In the genomic region with DNA sequence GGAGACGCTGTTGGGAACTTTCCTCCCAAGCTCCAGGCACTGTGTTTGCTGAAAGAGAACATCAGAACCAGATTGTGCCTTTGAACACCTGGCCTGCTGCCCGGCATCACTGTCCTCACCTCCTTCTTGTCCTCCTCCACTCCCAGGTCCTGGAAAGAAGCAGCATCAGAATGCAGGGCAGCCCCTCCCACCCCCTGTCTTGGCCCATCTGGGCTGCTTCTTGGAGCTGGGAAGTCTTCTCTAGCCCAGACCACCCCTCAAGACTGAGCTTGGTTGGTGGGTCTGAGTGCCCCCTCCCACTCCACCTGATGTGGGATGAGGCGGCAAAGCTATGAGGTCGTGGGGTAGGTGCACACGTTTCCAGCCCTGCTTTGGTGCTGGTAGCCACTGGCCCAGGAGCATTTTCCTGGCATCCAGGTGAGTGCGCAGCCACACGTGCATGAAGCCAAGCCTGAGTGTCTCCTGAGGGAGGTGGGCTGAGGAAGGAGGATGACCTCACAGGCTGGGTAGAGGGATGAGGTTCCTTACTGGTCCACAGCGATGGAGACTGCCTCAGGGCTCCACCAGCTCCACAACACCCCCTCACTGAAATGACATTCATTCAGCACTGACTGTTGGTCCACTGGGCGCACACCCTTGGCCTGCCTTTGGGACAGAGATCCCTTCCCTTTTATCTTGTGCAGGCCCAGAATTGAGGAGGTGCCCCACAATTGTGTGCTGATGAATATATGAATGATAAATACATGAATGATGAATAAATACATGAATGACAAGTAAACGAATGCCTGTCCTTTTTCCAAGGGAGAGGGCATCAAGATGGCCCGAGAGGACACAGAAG, we compare ENCODE assay signal across 1 cellular context.
TF ChIP-seq lines count a peak whose summit lies in the region.

No MANE protein-coding gene starts in this region.

TF ChIP-seq in IMR-90, 13 proteins besides CTCF, POLR2A, EP300 and RAD21:
- TF ChIP-seq NFE2L2 (IDR thresholded peaks at IDR 0.05; ENCODE audit: low read depth, low read length) (no peak), MAZ (IDR thresholded peaks at IDR 0.05; ENCODE audit: borderline replicate concordance, low read depth, low read length) (no peak), SMC3 (IDR thresholded peaks at IDR 0.05; ENCODE audit: low read depth, low read length) (no peak), RCOR1 (IDR thresholded peaks at IDR 0.05; ENCODE audit: insufficient replicate concordance, low read length) (no peak), MAFK (IDR thresholded peaks at IDR 0.05; ENCODE audit: low read depth, low read length) (no peak), FOS (IDR thresholded peaks at IDR 0.05; ENCODE audit: low read depth, low read length) (no peak), BHLHE40 (IDR thresholded peaks at IDR 0.05; ENCODE audit: low read depth, low read length) (no peak), CEBPB (IDR thresholded peaks at IDR 0.05; ENCODE audit: low read depth, low read length) (no peak), MXI1 (IDR thresholded peaks at IDR 0.05; ENCODE audit: borderline replicate concordance, low read depth, low read length) (no peak), CHD1 (IDR thresholded peaks at IDR 0.05; ENCODE audit: low read depth, low read length) (no peak), RFX5 (IDR thresholded peaks at IDR 0.05; ENCODE audit: low read depth, low read length) (no peak)
- TF ChIP-seq, protein P1, sequence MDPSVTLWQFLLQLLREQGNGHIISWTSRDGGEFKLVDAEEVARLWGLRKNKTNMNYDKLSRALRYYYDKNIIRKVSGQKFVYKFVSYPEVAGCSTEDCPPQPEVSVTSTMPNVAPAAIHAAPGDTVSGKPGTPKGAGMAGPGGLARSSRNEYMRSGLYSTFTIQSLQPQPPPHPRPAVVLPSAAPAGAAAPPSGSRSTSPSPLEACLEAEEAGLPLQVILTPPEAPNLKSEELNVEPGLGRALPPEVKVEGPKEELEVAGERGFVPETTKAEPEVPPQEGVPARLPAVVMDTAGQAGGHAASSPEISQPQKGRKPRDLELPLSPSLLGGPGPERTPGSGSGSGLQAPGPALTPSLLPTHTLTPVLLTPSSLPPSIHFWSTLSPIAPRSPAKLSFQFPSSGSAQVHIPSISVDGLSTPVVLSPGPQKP (IDR thresholded peaks at IDR 0.05; ENCODE audit: borderline replicate concordance, low read depth, low read length), result no peak
- TF ChIP-seq, protein P2, sequence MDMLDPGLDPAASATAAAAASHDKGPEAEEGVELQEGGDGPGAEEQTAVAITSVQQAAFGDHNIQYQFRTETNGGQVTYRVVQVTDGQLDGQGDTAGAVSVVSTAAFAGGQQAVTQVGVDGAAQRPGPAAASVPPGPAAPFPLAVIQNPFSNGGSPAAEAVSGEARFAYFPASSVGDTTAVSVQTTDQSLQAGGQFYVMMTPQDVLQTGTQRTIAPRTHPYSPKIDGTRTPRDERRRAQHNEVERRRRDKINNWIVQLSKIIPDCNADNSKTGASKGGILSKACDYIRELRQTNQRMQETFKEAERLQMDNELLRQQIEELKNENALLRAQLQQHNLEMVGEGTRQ (IDR thresholded peaks at IDR 0.05; ENCODE audit: low read depth, low read length), result no peak
